Comparison of ENCODE assay signal across 8 cellular contexts in the genomic region with DNA sequence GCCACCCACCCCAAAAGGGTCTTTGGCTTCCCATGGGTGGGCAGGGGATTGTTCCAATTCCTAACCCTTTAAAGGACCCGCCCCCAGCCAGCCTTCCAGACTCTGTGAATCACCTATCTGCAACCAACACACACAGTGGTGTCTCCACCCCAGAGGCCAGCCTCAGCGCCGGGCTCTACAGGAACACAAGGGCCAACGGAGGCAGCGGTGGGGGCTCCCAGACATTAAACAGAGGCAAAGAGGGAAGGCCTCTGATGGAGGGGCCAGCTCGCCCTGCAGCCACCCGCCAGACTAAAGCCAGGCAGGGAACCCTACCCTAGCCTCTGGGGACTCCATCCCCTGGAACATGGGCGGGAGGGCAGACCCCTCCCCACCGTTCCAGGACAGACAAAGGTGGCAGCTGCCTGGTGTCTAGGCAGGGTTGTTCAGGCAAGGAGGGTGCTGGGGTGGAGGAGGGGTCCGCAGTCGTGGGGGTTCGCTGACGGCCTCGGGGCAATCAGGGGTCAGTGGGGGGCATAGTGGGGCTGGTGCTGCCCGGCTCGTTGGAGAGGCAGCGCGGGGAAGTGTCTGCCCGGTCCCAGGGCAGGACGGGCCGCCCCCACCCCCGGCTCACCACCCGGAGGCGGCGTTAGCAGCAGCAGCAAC. TPM values are rescaled to one million over a fixed set of nuclear protein-coding genes. Genes with fewer than 3 reads are reported as not detected.
DNase-seq lines count a peak whose midpoint lies in the region; ATAC-seq, FAIRE-seq and TF ChIP-seq lines count a peak whose summit lies in the region.

No MANE protein-coding gene starts in this region.

- no peak overlapping the region for H2AFZ ChIP-seq in HCT116 (ENCODE audit: low read depth, low read length, poor library complexity, severe bottlenecking)

- TF ChIP-seq POLR2A in HCT116 (IDR thresholded peaks at IDR 0.05; ENCODE audit: borderline replicate concordance, extremely low read depth, insufficient read depth, insufficient read length) = no peak

- DNase-seq in HCT116 (ENCODE audit: low read depth, low spot score) = no peak
- DNase-seq in activated CD4-positive, alpha-beta T cell treated with anti-CD3 and anti-CD28 coated beads, Interleukin-2, amount 50 U/mL, for 48 hours = peak; percentile 35 to 47
- DNase-seq in foreskin keratinocyte = peak in 1 of 2 donors; percentile 42
- DNase-seq in pancreas = peak; percentile 15 to 71 (median 46)
- DNase-seq in DMS79 treated with DMSO at 0.1 percent for 48 hours (lab: John Stamatoyannopoulos, UW) = no peak
- DNase-seq in activated effector memory CD4-positive, alpha-beta T cell treated with anti-CD3 and anti-CD28 coated beads, Interleukin-2, amount 50 U/mL, for 16 hours = no peak

- H3K27me3 ChIP-seq in HCT116 (ENCODE audit: insufficient read depth, low read length) (no peaks in the 10 kb centered on the region), foreskin keratinocyte (no peaks in the 10 kb centered on the region), pancreas (no peaks in the 10 kb centered on the region)

- 27 to 47% methylated on average over 14 to 25 of the region's 25 CpGs for WGBS in pancreas, 2 donors

- TF ChIP-seq CTCF in HCT116 (IDR thresholded peaks at IDR 0.05 in 2 of 3, conservative IDR thresholded peaks at IDR 0.05 in 1 of 3; ENCODE audit: borderline replicate concordance in 1 of 3, insufficient read depth in 1 of 3, low read depth in 2 of 3, low read length in 2 of 3) (no peak), foreskin keratinocyte (conservative IDR thresholded peaks at IDR 0.05) (no peak), pancreas (IDR thresholded peaks at IDR 0.05) (no peak)

- no peaks in the 10 kb centered on the region for H3K9me3 ChIP-seq in HCT116 (ENCODE audit: control insufficient read depth in 1 of 2, insufficient read depth in 1 of 2, low read depth in 1 of 2, low read length in 2 of 2)
- H3K9me3 ChIP-seq in pancreas = no peaks in the 10 kb centered on the region

- peak overlapping the region; percentile 98 for H3K4me2 ChIP-seq in HCT116 (ENCODE audit: low read length)

- no peaks in the 10 kb centered on the region for H3K9me2 ChIP-seq in HCT116 (ENCODE audit: insufficient read depth)

- RAD21 ChIA-PET in HCT116 (lab: Charles Lee; ENCODE audit: low non-redundant PET in 1 of 2, low total read pairs in 2 of 2, uncharacterized antibody in 2 of 2, unreplicated experiment in 2 of 2) = no interaction called here

- H3K4me3 ChIP-seq in HCT116 (replicated peaks in 1 of 2; ENCODE audit: low read depth in 1 of 2, low read length in 2 of 2) = peak overlapping the region; percentile 56 to 72
- peak overlapping the region; percentile 36 to 74 (median 50) for H3K4me3 ChIP-seq in pancreas

- H3K27ac ChIP-seq in HCT116 (ENCODE audit: low read depth, low read length) = peak overlapping the region; percentile 72; the same call in 1 of the 2 replicates
- peak overlapping the region; percentile 8 for H3K27ac ChIP-seq in foreskin keratinocyte
- H3K27ac ChIP-seq in pancreas = peak overlapping the region; percentile 50 to 82 (median 72)

- H3K79me2 ChIP-seq in HCT116 (ENCODE audit: insufficient read depth, low read length) = no peaks in the 10 kb centered on the region

- TF ChIP-seq RAD21 in HCT116 (IDR thresholded peaks at IDR 0.05; ENCODE audit: low read depth) = no peak

- no peak for FAIRE-seq in pancreas (lab: Jason Lieb, UNC)

- CTCF ChIA-PET in HCT116 (lab: Charles Lee) = no interaction called here

- no TSS peak for BruUV-seq in HCT116 (replicated peaks; lab: Mats Ljungman, UMichigan)

- ATAC-seq in HCT116 (peak; percentile 22; the same call in 1 of the 2 replicates), foreskin keratinocyte (no peak), pancreas (peak in 3 of 4 donors; percentile 11 to 44 (median 20)), GM21390 (IDR thresholded peaks at IDR 0.05; ENCODE audit: unreplicated experiment) (no peak), GM21737 (IDR thresholded peaks at IDR 0.05; ENCODE audit: unreplicated experiment) (no peak)

- POLR2A ChIA-PET in HCT116 (lab: Charles Lee) = no interaction called here

- H3K4me1 ChIP-seq in HCT116 (ENCODE audit: control insufficient read depth in 1 of 2, insufficient read depth in 2 of 2, low read length in 2 of 2) (peaks cover 48 to 78% of the 10 kb centered on the region in 2 experiments), foreskin keratinocyte (peaks cover 6% of the 10 kb centered on the region), pancreas (peaks cover 0 to 7% (median 0%) of the 10 kb centered on the region in 3 donors)

- intact Hi-C loops in HCT116 (cut with micrococcal nuclease) (no loop called here), pancreas (cut with DNase I) (no loop called here)

- H3K9ac ChIP-seq in HCT116 (ENCODE audit: low read length) = peak overlapping the region; percentile 76

- no peaks in the 10 kb centered on the region for H4K20me1 ChIP-seq in HCT116 (ENCODE audit: insufficient read depth)

- H3K36me3 ChIP-seq in HCT116 (ENCODE audit: control insufficient read depth in 1 of 2, insufficient read depth in 2 of 2, low read length in 2 of 2) (no peaks in the 10 kb centered on the region), pancreas (no peaks in the 10 kb centered on the region)

TF ChIP-seq in HCT116, 20 proteins besides CTCF, POLR2A, EP300 and RAD21:
- TF ChIP-seq SP1 (IDR thresholded peaks at IDR 0.05; ENCODE audit: low read depth) (no peak), CEBPB (IDR thresholded peaks at IDR 0.05; ENCODE audit: low read depth) (no peak), POLR2AphosphoS5 (IDR thresholded peaks at IDR 0.05; ENCODE audit: low read depth, low read length) (peak; percentile 47; the same call in 1 of the 2 replicates)

RNA-seq across cellular contexts. Expression of gene SHISA5, which starts 0.4 kb away (rescaled TPM):
- 104 TPM for total RNA-seq in HCT116 (2021; ENCODE audit: unreplicated experiment)
- polyA plus RNA-seq in HCT116 (2012) = 121 and 134 TPM in 2 replicates
- 262 and 284 TPM in 2 replicates for total RNA-seq in foreskin keratinocyte
- polyA plus RNA-seq in foreskin keratinocyte = 280 TPM in 2 replicates
- total RNA-seq in pancreas = 10 to 100 TPM; 39.2 to 81.6 (median 45.3) TPM
- 10 to 100 TPM; 29.9 to 49.4 TPM for polyA plus RNA-seq in pancreas

RNA-seq across cellular contexts. Expression of gene PFKFB4, which starts 53.1 kb away (rescaled TPM):
- 20.3 TPM for total RNA-seq in HCT116 (2021; ENCODE audit: unreplicated experiment)
- 45.7 and 46.4 TPM in 2 replicates for polyA plus RNA-seq in HCT116 (2012)
- 22.9 and 53.4 TPM in 2 replicates for total RNA-seq in foreskin keratinocyte
- polyA plus RNA-seq in foreskin keratinocyte = 13.7 and 25.1 TPM in 2 replicates
- total RNA-seq in pancreas = 10 to 100 TPM in 1 of 6 donors, 1 to 10 TPM in 5; 7.4 to 12.2 (median 8.2) TPM
- 10 to 100 TPM in 1 of 2 donors, 1 to 10 TPM in 1; 8.1 to 11.4 TPM for polyA plus RNA-seq in pancreas

RNA-seq across cellular contexts. Expression of gene ATRIP, which starts 57.0 kb away (rescaled TPM):
- total RNA-seq in HCT116 (2021; ENCODE audit: unreplicated experiment) (15.6 TPM), foreskin keratinocyte (11.6 and 14.4 TPM in 2 replicates), pancreas (1 to 10 TPM; 2.0 to 3.4 (median 2.9) TPM)
- polyA plus RNA-seq in HCT116 (2012) = 10.0 and 10.3 TPM in 2 replicates
- polyA plus RNA-seq in foreskin keratinocyte (9.2 and 11.4 TPM in 2 replicates), pancreas (1 to 10 TPM; 4.3 to 4.8 TPM)

Comparison
In these comparisons a context has a peak if more than half of its experiments do, and no peak if none do; other contexts are left out.
1. ATAC-seq: peak in HCT116 (single experiment) and pancreas (3 of 4); none in foreskin keratinocyte (single experiment), GM21390 (single experiment) and GM21737 (single experiment).
2. DNase-seq: peak in activated CD4-positive, alpha-beta T cell treated with anti-CD3 and anti-CD28 coated beads, Interleukin-2, amount 50 U/mL, for 48 hours (2 of 2) and pancreas (6 of 6); none in HCT116 (single experiment), DMS79 treated with DMSO at 0.1 percent for 48 hours (single experiment) and activated effector memory CD4-positive, alpha-beta T cell treated with anti-CD3 and anti-CD28 coated beads, Interleukin-2, amount 50 U/mL, for 16 hours (single experiment).
3. H3K27ac ChIP-seq: peak in every context shown above with its lines; median percentile 72 in HCT116; 72 in pancreas; 8 in foreskin keratinocyte.